10 cellular contexts compared by ENCODE assay signal in the genomic region with DNA sequence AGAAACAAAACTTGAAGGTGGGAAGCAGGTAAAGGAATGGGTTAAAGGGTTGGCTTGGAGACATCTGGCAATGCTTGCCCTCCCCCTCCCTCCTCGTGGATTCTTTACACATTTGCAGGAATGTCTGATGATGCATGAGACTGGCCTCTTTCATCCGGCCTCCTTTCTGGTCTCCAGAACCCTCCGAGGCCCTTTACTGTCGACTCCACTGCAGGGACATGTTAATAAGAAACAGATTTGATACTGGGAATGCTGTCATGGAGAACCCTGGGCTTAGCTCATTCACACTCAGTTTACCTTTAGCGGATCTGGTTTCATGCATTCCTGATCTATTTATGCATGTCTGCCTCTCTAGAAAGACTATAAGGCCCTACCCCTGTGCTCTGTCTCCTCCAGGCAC.
DNase-seq lines count a peak whose midpoint lies in the region; TF ChIP-seq lines count a peak whose summit lies in the region.
"Had no signal": no experiment of that assay in that cellular context is flagged by ENCODE, and none has a peak within 500 bp of the region (broad histone marks: within the 10 kb centered on the region; RNA-seq: fewer than 3 reads in every experiment).

No MANE protein-coding gene starts in this region.

- peak overlapping the region; percentile 47 for H3K27ac ChIP-seq in AG04450 (ENCODE audit: low read depth, low read length)

- H3K4me3 ChIP-seq in AG04450 (ENCODE audit: low read depth, low read length) (no peak overlapping the region), HFF-Myc (replicated peaks; ENCODE audit: low read depth, low read length) (no peak overlapping the region)

- DNase-seq in AG04450 (ENCODE audit: low read depth, low spot score) (peak; percentile 96), HFF-Myc (ENCODE audit: extremely low read depth, low read depth) (peak; percentile 97), amniotic epithelial cell (ENCODE audit: low read depth) (peak; percentile 93), islet precursor cell (peak; percentile 95), putamen (ENCODE audit: low spot score) (no peak), HUDEP-2 (lab: John Stamatoyannopoulos, UW; ENCODE audit: unreplicated experiment in 76 of 76) (no peak), NCI-H1105 treated with DMSO at 0.1 percent for 48 hours (lab: John Stamatoyannopoulos, UW) (no peak)
- DNase-seq in stimulated activated CD4-positive, alpha-beta T cell treated with anti-CD3 and anti-CD28 coated beads, Interleukin-4, amount 100 ng/mL, for 1 hour: no peak
- DNase-seq: activated CD8-positive, alpha-beta memory T cell treated with anti-CD3 and anti-CD28 coated beads for 24 hours; CD4-positive, CD25-positive, alpha-beta regulatory T cell had no signal

- TF ChIP-seq CTCF in AG04450 (IDR thresholded peaks at IDR 0.05; ENCODE audit: low read depth, low read length) (no peak), HFF-Myc (IDR thresholded peaks at IDR 0.05; ENCODE audit: low read depth, low read length, missing control alignments) (no peak)

- H3K9me3 ChIP-seq in AG04450 (ENCODE audit: control insufficient read depth, insufficient read depth, low read length): peaks cover 5% of the 10 kb centered on the region; the same call in 1 of the 2 replicates

- CTCF ChIA-PET in AG04450 (lab: Charles Lee): interaction anchor here (1.2 to 4.6 kb wide), 3 partner anchors 15 to 312 kb away, joined by 4 to 27 read pairs (median 9); no protein-coding TSS in a partner anchor

- POLR2A ChIA-PET in AG04450 (lab: Yijun Ruan, JAX): interaction anchor here (0.7 kb wide), 1 partner anchor 1607 kb away, joined by 3 read pairs; the partner anchor contains the start of gene ZBTB14

- H3K27me3 ChIP-seq in AG04450 (ENCODE audit: control insufficient read depth, insufficient read depth, low read length): no peaks in the 10 kb centered on the region

Comparison
In these comparisons a context has a peak if more than half of its experiments do, and no peak if none do; other contexts are left out.
1. DNase-seq: peak in AG04450 (single experiment), HFF-Myc (single experiment), amniotic epithelial cell (single experiment) and islet precursor cell (single experiment); none in stimulated activated CD4-positive, alpha-beta T cell treated with anti-CD3 and anti-CD28 coated beads, Interleukin-4, amount 100 ng/mL, for 1 hour (single experiment), putamen (single experiment), HUDEP-2 (0 of 76) and NCI-H1105 treated with DMSO at 0.1 percent for 48 hours (single experiment).